In genomic region chr9:125650271-125650737, GRCh38 we compare ENCODE assay signal across 8 cellular contexts. TPM values are rescaled to one million over a fixed set of nuclear protein-coding genes. Genes with fewer than 3 reads are reported as not detected.
DNase-seq lines count a peak whose midpoint lies in the region; ATAC-seq and TF ChIP-seq lines count a peak whose summit lies in the region.

No MANE protein-coding gene starts in this region.

- H4K20me1 ChIP-seq in OCI-LY7 (ENCODE audit: insufficient read depth, low read length) = peaks cover 7% of the 10 kb centered on the region; the same call in 1 of the 2 replicates

- ATAC-seq in HG02763 (IDR thresholded peaks at IDR 0.05; ENCODE audit: unreplicated experiment) (peak; percentile 59), esophagus mucosa (peak; percentile 63), upper lobe of right lung (peak; percentile 84)

- H3K27ac ChIP-seq in OCI-LY7 (ENCODE audit: low read depth, low read length, poor library complexity, severe bottlenecking) (no peak overlapping the region), upper lobe of right lung (peak overlapping the region; percentile 67), neuronal stem cell (replicated peaks; ENCODE audit: low read length) (no peak overlapping the region)

- H4K8ac ChIP-seq in neuronal stem cell (ENCODE audit: low read depth, low read length) = no peak overlapping the region

- H3K4me3 ChIP-seq in OCI-LY7 (ENCODE audit: low read depth, low read length, poor library complexity, severe bottlenecking) (no peak overlapping the region), upper lobe of right lung (no peak overlapping the region), neuronal stem cell (ENCODE audit: low read length in 2 of 2) (no peak overlapping the region)

- H3K36me3 ChIP-seq in OCI-LY7 (ENCODE audit: insufficient read depth, low read length) (no peaks in the 10 kb centered on the region), upper lobe of right lung (no peaks in the 10 kb centered on the region), neuronal stem cell (replicated peaks in 1 of 2; ENCODE audit: control insufficient read depth in 2 of 2, insufficient read depth in 2 of 2, low read length in 2 of 2) (peaks cover 0 to 2% of the 10 kb centered on the region in 2 donors)

- H3K27ac Mint-ChIP-seq in activated CD4-positive, alpha-beta memory T cell treated with anti-CD3 and anti-CD28 coated beads for 36 hours = peak overlapping the region; percentile 62
- H3K27ac Mint-ChIP-seq in activated CD4-positive, alpha-beta memory T cell treated with anti-CD3 and anti-CD28 coated beads, Interleukin-2, amount 10 ng/mL, durations not matched to agents 7 days and 5 days = no peak overlapping the region

- H3K27me3 ChIP-seq in upper lobe of right lung (no peaks in the 10 kb centered on the region), neuronal stem cell (ENCODE audit: control insufficient read depth in 3 of 3, insufficient read depth in 3 of 3, low read depth in 1 of 3, low read length in 3 of 3) (no peaks in the 10 kb centered on the region)

- H3K9me3 Mint-ChIP-seq in activated CD4-positive, alpha-beta memory T cell treated with anti-CD3 and anti-CD28 coated beads for 36 hours = no peaks in the 10 kb centered on the region
- H3K9me3 Mint-ChIP-seq in activated CD4-positive, alpha-beta memory T cell treated with anti-CD3 and anti-CD28 coated beads, Interleukin-2, amount 10 ng/mL, durations not matched to agents 7 days and 5 days = no peaks in the 10 kb centered on the region

- TF ChIP-seq CTCF in OCI-LY7 (conservative IDR thresholded peaks at IDR 0.05; ENCODE audit: low read length) = no peak
- no peak for TF ChIP-seq CTCF in upper lobe of right lung (IDR thresholded peaks at IDR 0.05)

- H3K4me1 ChIP-seq in OCI-LY7 (ENCODE audit: insufficient read depth, low read length, poor library complexity, severe bottlenecking) (peaks cover 29% of the 10 kb centered on the region), upper lobe of right lung (peaks cover 22% of the 10 kb centered on the region), neuronal stem cell (ENCODE audit: control insufficient read depth in 2 of 2, insufficient read depth in 1 of 2, low read depth in 1 of 2, low read length in 2 of 2) (peaks cover 3 to 36% of the 10 kb centered on the region in 2 donors)

- no peak overlapping the region for H2BK120ac ChIP-seq in neuronal stem cell (ENCODE audit: low read depth, low read length)

- peaks cover 66% of the 10 kb centered on the region for H3K4me1 Mint-ChIP-seq in activated CD4-positive, alpha-beta memory T cell treated with anti-CD3 and anti-CD28 coated beads for 36 hours (ENCODE audit: low read depth)
- H3K4me1 Mint-ChIP-seq in activated CD4-positive, alpha-beta memory T cell treated with anti-CD3 and anti-CD28 coated beads, Interleukin-2, amount 10 ng/mL, durations not matched to agents 7 days and 5 days = peaks cover 38% of the 10 kb centered on the region

- no peak overlapping the region for H4K91ac ChIP-seq in neuronal stem cell (ENCODE audit: low read depth, low read length, poor library complexity)

- peak; percentile 42 for DNase-seq in activated CD4-positive, alpha-beta memory T cell treated with anti-CD3 and anti-CD28 coated beads for 36 hours
- no peak for DNase-seq in activated CD4-positive, alpha-beta memory T cell treated with anti-CD3 and anti-CD28 coated beads, Interleukin-2, amount 10 ng/mL, durations not matched to agents 7 days and 5 days
- DNase-seq in OCI-LY7 (ENCODE audit: low spot score) (peak; percentile 11), upper lobe of right lung (no peak), HK-2 (ENCODE audit: unreplicated experiment) (no peak), neuronal stem cell (ENCODE audit: low spot score) (no peak)

- no peaks in the 10 kb centered on the region for H3K79me2 ChIP-seq in OCI-LY7 (ENCODE audit: insufficient read depth, low read depth, low read length)

- no peak overlapping the region for H3K4ac ChIP-seq in neuronal stem cell (ENCODE audit: low read length)

- no peaks in the 10 kb centered on the region for H3K27me3 Mint-ChIP-seq in activated CD4-positive, alpha-beta memory T cell treated with anti-CD3 and anti-CD28 coated beads for 36 hours
- H3K27me3 Mint-ChIP-seq in activated CD4-positive, alpha-beta memory T cell treated with anti-CD3 and anti-CD28 coated beads, Interleukin-2, amount 10 ng/mL, durations not matched to agents 7 days and 5 days = no peaks in the 10 kb centered on the region

- no peaks in the 10 kb centered on the region for H3K9me2 ChIP-seq in OCI-LY7 (ENCODE audit: insufficient read depth, low read length)

- CTCF ChIA-PET in activated CD4-positive, alpha-beta memory T cell treated with anti-CD3 and anti-CD28 coated beads for 36 hours (lab: Charles Lee) = interaction anchor here (1.0 to 1.6 kb wide), 3 partner anchors 18 to 92 kb away, joined by 4 to 7 read pairs (median 5); partner anchors contain the start of gene MAPKAP1
- CTCF ChIA-PET in activated CD4-positive, alpha-beta memory T cell treated with anti-CD3 and anti-CD28 coated beads, Interleukin-2, amount 10 ng/mL, durations not matched to agents 7 days and 5 days (lab: Charles Lee) = interaction anchor here (0.7 kb wide), 1 partner anchor 292 kb away, joined by 3 read pairs; no protein-coding TSS in a partner anchor
- CTCF ChIA-PET in OCI-LY7 (lab: Charles Lee; ENCODE audit: unreplicated experiment) = no interaction called here

- H2BK12ac ChIP-seq in neuronal stem cell (ENCODE audit: low read length) = no peak overlapping the region

- no peak overlapping the region for H3K9ac ChIP-seq in neuronal stem cell (ENCODE audit: low read depth, low read length, poor library complexity)

- H3K14ac ChIP-seq in neuronal stem cell (ENCODE audit: low read length) = no peak overlapping the region

- H3K23ac ChIP-seq in neuronal stem cell (ENCODE audit: low read depth, low read length, poor library complexity) = no peak overlapping the region

- peaks cover 16% of the 10 kb centered on the region for H3K36me3 Mint-ChIP-seq in activated CD4-positive, alpha-beta memory T cell treated with anti-CD3 and anti-CD28 coated beads for 36 hours
- H3K36me3 Mint-ChIP-seq in activated CD4-positive, alpha-beta memory T cell treated with anti-CD3 and anti-CD28 coated beads, Interleukin-2, amount 10 ng/mL, durations not matched to agents 7 days and 5 days (ENCODE audit: low read depth) = peaks cover 11% of the 10 kb centered on the region

- no peak overlapping the region for H3K18ac ChIP-seq in neuronal stem cell (ENCODE audit: low read length)

- BruUV-seq in OCI-LY7 (replicated peaks; lab: Mats Ljungman, UMichigan) = no TSS peak

- peak overlapping the region; percentile 14 for H3K4me3 Mint-ChIP-seq in activated CD4-positive, alpha-beta memory T cell treated with anti-CD3 and anti-CD28 coated beads for 36 hours
- no peak overlapping the region for H3K4me3 Mint-ChIP-seq in activated CD4-positive, alpha-beta memory T cell treated with anti-CD3 and anti-CD28 coated beads, Interleukin-2, amount 10 ng/mL, durations not matched to agents 7 days and 5 days

- H3K79me1 ChIP-seq in neuronal stem cell (ENCODE audit: low read depth, low read length) = peaks cover 3% of the 10 kb centered on the region

- H2AFZ ChIP-seq in OCI-LY7 (ENCODE audit: low read length) = no peak overlapping the region
- no peak overlapping the region for H2AFZ ChIP-seq in neuronal stem cell (ENCODE audit: low read length)

- no peak overlapping the region for H2BK5ac ChIP-seq in neuronal stem cell (ENCODE audit: low read length)

- no peak overlapping the region for H2AK5ac ChIP-seq in neuronal stem cell (ENCODE audit: low read depth, low read length)

- H2BK15ac ChIP-seq in neuronal stem cell (ENCODE audit: low read length) = no peak overlapping the region

- intact Hi-C loops in activated CD4-positive, alpha-beta memory T cell treated with anti-CD3 and anti-CD28 coated beads for 36 hours (cut with micrococcal nuclease) = loop anchor here (1.0 to 2.0 kb wide), 3 partner anchors 10 to 56 kb away; partner anchors contain the start of gene MAPKAP1
- intact Hi-C loops in OCI-LY7 (cut with micrococcal nuclease; ENCODE audit: unreplicated experiment) (no loop called here), upper lobe of right lung (cut with DNase I) (no loop called here)

- POLR2A ChIA-PET in activated CD4-positive, alpha-beta memory T cell treated with anti-CD3 and anti-CD28 coated beads for 36 hours (lab: Charles Lee) = interaction anchor here (0.6 to 1.3 kb wide), 6 partner anchors 10 to 315 kb away, joined by 3 to 8 read pairs (median 4); partner anchors contain the start of gene MAPKAP1
- POLR2A ChIA-PET in activated CD4-positive, alpha-beta memory T cell treated with anti-CD3 and anti-CD28 coated beads, Interleukin-2, amount 10 ng/mL, durations not matched to agents 7 days and 5 days (lab: Charles Lee) = interaction anchor here (0.7 kb wide), 1 partner anchor 16 kb away, joined by 3 read pairs; no protein-coding TSS in a partner anchor
- POLR2A ChIA-PET in OCI-LY7 (lab: Charles Lee) = no interaction called here

- H3K4me2 ChIP-seq in OCI-LY7 (ENCODE audit: low read length) = no peak overlapping the region; the same call in 1 of the 2 replicates
- no peak overlapping the region for H3K4me2 ChIP-seq in neuronal stem cell (ENCODE audit: insufficient read depth, low read length, poor library complexity, severe bottlenecking)

- no peaks in the 10 kb centered on the region for H3K9me3 ChIP-seq in OCI-LY7 (ENCODE audit: low read length)
- H3K9me3 ChIP-seq in upper lobe of right lung = no peaks in the 10 kb centered on the region
- no peaks in the 10 kb centered on the region for H3K9me3 ChIP-seq in neuronal stem cell (replicated peaks in 1 of 2; ENCODE audit: control insufficient read depth in 2 of 2, insufficient read depth in 1 of 2, low read depth in 1 of 2, low read length in 2 of 2)

- no CpG with 5 or more reads among the region's 3 CpGs for WGBS in neuronal stem cell (ENCODE audit: extremely low coverage in 2 of 2, insufficient read length in 2 of 2, insufficient replicate concordance in 1 of 2), 2 donors

RNA-seq across cellular contexts. Expression of gene MAPKAP1, which starts 56.7 kb away (rescaled TPM):
- total RNA-seq in activated CD4-positive, alpha-beta memory T cell treated with anti-CD3 and anti-CD28 coated beads for 36 hours = 10 to 100 TPM; 55.3 to 57.9 TPM
- 10 to 100 TPM; 47.2 to 48.0 TPM for total RNA-seq in activated CD4-positive, alpha-beta memory T cell treated with anti-CD3 and anti-CD28 coated beads, Interleukin-2, amount 10 ng/mL, durations not matched to agents 7 days and 5 days
- 66.2 and 72.4 TPM in 2 replicates for total RNA-seq in OCI-LY7 (2014; rRNA removed; shearing (Covaris generic))
- total RNA-seq in OCI-LY7 (2022) (78.8 and 85.5 TPM in 2 replicates), esophagus mucosa (57.1 TPM), upper lobe of right lung (76.8 TPM)
- 52.6 TPM for polyA plus RNA-seq in neuronal stem cell (2013, experiment 1 of 2)
- 49.3 TPM for polyA plus RNA-seq in neuronal stem cell (2013, experiment 2 of 2)

Comparison
In these comparisons a context has a peak if more than half of its experiments do, and no peak if none do; other contexts are left out.
1. DNase-seq: peak in activated CD4-positive, alpha-beta memory T cell treated with anti-CD3 and anti-CD28 coated beads for 36 hours (single experiment) and OCI-LY7 (single experiment); none in activated CD4-positive, alpha-beta memory T cell treated with anti-CD3 and anti-CD28 coated beads, Interleukin-2, amount 10 ng/mL, durations not matched to agents 7 days and 5 days (single experiment), upper lobe of right lung (single experiment), HK-2 (single experiment) and neuronal stem cell (single experiment).
2. Peak in every context shown above with its lines, with median percentiles within 50 percentile points of each other: ATAC-seq.